8 cellular contexts compared by ENCODE assay signal in the genomic region with DNA sequence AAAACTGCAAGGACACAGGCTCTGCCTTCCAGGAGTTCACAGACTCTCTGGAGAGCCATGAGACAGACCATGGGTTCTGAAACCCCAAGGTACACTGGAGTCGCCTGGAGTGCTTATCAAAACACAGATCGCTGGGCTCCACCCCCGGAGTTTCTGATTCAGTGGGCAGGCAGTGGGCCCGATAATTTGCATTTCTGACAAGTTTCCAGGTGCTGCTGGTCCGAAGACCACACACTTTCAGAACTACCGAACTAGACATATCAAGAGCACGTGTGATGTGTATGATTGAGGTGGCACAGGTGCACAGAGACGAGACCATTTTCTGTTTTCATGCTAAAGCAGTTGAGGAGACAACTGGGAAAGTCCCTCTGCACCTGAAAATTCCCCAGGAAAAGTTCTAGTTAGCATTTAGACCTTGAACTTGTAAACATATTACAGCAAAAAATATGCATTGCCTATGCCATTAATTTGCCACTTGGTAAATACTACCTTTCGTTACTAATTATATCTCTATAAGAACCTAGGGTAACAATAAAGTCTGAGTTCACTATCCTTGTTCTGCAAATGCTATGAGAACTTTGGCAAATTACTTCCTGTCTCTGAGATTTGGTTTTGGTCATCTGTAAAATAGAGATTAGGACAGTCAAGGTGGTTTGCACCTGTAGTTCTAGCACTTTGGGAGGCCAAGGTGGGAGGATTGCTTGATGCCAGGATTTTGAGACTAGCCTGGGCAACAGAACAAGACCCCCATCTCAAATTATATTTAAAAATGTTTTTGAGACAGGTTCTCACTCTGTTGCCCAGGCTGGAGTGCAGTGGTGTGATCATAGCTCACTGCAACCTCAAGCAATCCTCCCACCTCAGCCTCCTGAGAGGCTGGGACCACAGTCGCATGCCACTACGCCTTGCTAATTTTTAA. TPM values are rescaled to one million over a fixed set of nuclear protein-coding genes. Genes with fewer than 3 reads are reported as not detected.
DNase-seq lines count a peak whose midpoint lies in the region; ATAC-seq and TF ChIP-seq lines count a peak whose summit lies in the region.

No MANE protein-coding gene starts in this region.

- no peaks in the 10 kb centered on the region for H3K36me3 ChIP-seq in SU-DHL-6 (ENCODE audit: low read length)
- no peaks in the 10 kb centered on the region for H3K36me3 ChIP-seq in ascending aorta

- H3K9me3 ChIP-seq in SU-DHL-6 (ENCODE audit: insufficient read depth, low read length), result no peaks in the 10 kb centered on the region
- no peaks in the 10 kb centered on the region for H3K9me3 ChIP-seq in ascending aorta

- H3F3A ChIP-seq in SU-DHL-6 (ENCODE audit: insufficient read depth), result peaks cover 40% of the 10 kb centered on the region

- no peaks in the 10 kb centered on the region for H3K9me2 ChIP-seq in SU-DHL-6 (replicated peaks; ENCODE audit: insufficient read depth, low read length)

- TF ChIP-seq CTCF in SU-DHL-6 (IDR thresholded peaks at IDR 0.05; ENCODE audit: insufficient read depth, low read length, poor library complexity, severe bottlenecking), result no peak
- TF ChIP-seq CTCF in ascending aorta (IDR thresholded peaks at IDR 0.05), result no peak

- DNase-seq in kidney tubule cell (ENCODE audit: low spot score) (peak; percentile 57), ascending aorta (ENCODE audit: low spot score in 2 of 2) (no peak), EL (no peak), SKM-1 treated with dmso at 0.1 percent for 144 hours (lab: John Stamatoyannopoulos, UW; ENCODE audit: unreplicated experiment) (no peak), NOMO-1 treated with DMSO at 0.1 percent for 48 hours (lab: John Stamatoyannopoulos, UW; ENCODE audit: unreplicated experiment) (no peak)

- H3K27me3 ChIP-seq in SU-DHL-6 (ENCODE audit: low read length) (no peaks in the 10 kb centered on the region), ascending aorta (no peaks in the 10 kb centered on the region)

- peaks cover 0 to 8% of the 10 kb centered on the region in 2 donors for H3K4me1 ChIP-seq in ascending aorta

- H4K20me1 ChIP-seq in SU-DHL-6 (ENCODE audit: low read depth, low read length), result no peaks in the 10 kb centered on the region

- intact Hi-C loops in ascending aorta (cut with DNase I), result no loop called here

- peak overlapping the region; percentile 55 for H3K9ac ChIP-seq in SU-DHL-6 (ENCODE audit: low read length)

- H3K4me3 ChIP-seq in SU-DHL-6 (ENCODE audit: insufficient read depth, low read length, poor library complexity, severe bottlenecking), result peak overlapping the region; percentile 14
- H3K4me3 ChIP-seq in ascending aorta, result no peak overlapping the region

- ATAC-seq in GM18519 (IDR thresholded peaks at IDR 0.05; ENCODE audit: low FRiP score, unreplicated experiment), result peak; percentile 83
- ATAC-seq in HG02642 (IDR thresholded peaks at IDR 0.05; ENCODE audit: poor library complexity, unreplicated experiment), result peak; percentile 89

- no peaks in the 10 kb centered on the region for H3K79me2 ChIP-seq in SU-DHL-6 (ENCODE audit: insufficient read depth, low read length)

- H3K4me2 ChIP-seq in SU-DHL-6 (ENCODE audit: low read depth, low read length, poor library complexity, severe bottlenecking), result peak overlapping the region; percentile 64

- H2AFZ ChIP-seq in SU-DHL-6 (ENCODE audit: low read depth, low read length, severe bottlenecking), result no peak overlapping the region

- H3K27ac ChIP-seq in SU-DHL-6 (ENCODE audit: low read depth, low read length), result peak overlapping the region; percentile 96
- no peak overlapping the region for H3K27ac ChIP-seq in ascending aorta

RNA-seq across cellular contexts. Expression of a gene that starts 14.3 kb away (rescaled TPM):
- 17.7 TPM for total RNA-seq in ascending aorta
